ENCODE assay signal across 1 cellular context in genomic region chr17:30219833-30220232, GRCh38.
TF ChIP-seq lines count a peak whose summit lies in the region.

No MANE protein-coding gene starts in this region.

TF ChIP-seq in K562, 482 proteins besides CTCF, POLR2A, EP300 and RAD21 (continued from another document):
- TF ChIP-seq CHD7 (IDR thresholded peaks at IDR 0.05; ENCODE audit: low read depth, low read length) (no peak), SNRNP70 (optimal IDR thresholded peaks at IDR 0.05; ENCODE audit: low read depth, low read length) (no peak), SP2 (IDR thresholded peaks at IDR 0.05; ENCODE audit: extremely low read depth, low read depth, low read length, poor library complexity, severe bottlenecking) (no peak), CGGBP1 (CRISPR knock-in tag; IDR thresholded peaks at IDR 0.05) (no peak), CBFA2T2 (conservative IDR thresholded peaks at IDR 0.05) (peak; percentile 50), SREBF1 (IDR thresholded peaks at IDR 0.05; ENCODE audit: borderline replicate concordance, low read depth, low read length) (no peak), PRPF4 (IDR thresholded peaks at IDR 0.05; ENCODE audit: insufficient read depth, low read depth, low read length, poor library complexity, severe bottlenecking) (no peak), STAT5B (CRISPR knock-in tag; IDR thresholded peaks at IDR 0.05) (no peak), NEUROD1 (IDR thresholded peaks at IDR 0.05; ENCODE audit: borderline replicate concordance, low read depth, low read length, partially characterized antibody) (no peak), CXXC5 (CRISPR knock-in tag; IDR thresholded peaks at IDR 0.05) (peak; percentile 53), HDAC3 (IDR thresholded peaks at IDR 0.05; ENCODE audit: borderline replicate concordance, partially characterized antibody) (no peak), BCOR (IDR thresholded peaks at IDR 0.05) (no peak)
TF ChIP-seq in K562: peak in this region for 11.
